ENCODE assay signal across 16 cellular contexts in the genomic region with DNA sequence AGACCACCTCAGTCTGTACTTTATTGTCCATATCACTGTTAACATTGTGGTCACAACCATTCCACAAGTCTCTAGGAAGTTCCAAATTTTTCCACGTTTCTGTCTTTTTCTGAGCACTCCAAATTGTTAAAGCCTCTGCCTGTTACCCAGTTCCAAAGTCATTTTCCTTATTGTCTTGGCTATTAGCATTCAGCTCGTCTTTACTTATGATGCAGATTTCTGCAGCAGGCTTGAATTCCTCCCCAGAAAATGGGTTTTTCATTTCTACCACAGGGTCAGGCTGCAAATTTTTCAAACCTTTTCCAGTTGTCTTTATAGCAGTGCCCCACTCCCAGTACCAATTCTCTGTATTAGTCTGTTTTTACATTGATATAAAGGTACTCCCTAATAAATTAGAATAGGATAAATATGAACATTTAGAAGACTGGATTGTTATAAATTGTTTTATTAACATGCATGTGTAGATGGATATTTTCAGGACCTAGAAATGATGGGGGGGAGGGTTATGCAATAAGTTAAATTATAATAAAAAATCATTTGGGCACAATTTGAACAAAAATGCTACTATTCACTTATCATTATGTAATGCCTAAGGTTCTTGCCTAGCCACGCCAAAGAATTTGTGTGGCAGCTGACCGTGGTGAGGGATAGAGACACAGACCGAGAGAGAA.
DNase-seq lines count a peak whose midpoint lies in the region; ATAC-seq, FAIRE-seq and TF ChIP-seq lines count a peak whose summit lies in the region.
"Had no signal": no experiment of that assay in that cellular context is flagged by ENCODE, and none has a peak within 500 bp of the region (broad histone marks: within the 10 kb centered on the region; RNA-seq: fewer than 3 reads in every experiment).

No MANE protein-coding gene starts in this region.

- intact Hi-C loops in dendritic cell treated with granulocyte-macrophage colony-stimulating factor and Interleukin-4, amounts not matched to agents 40 ng/mL and 50 ng/mL, for 4 days (cut with micrococcal nuclease): no loop called here

- H3K9me3 ChIP-seq in A549: no peaks in the 10 kb centered on the region
- H3K9me3 ChIP-seq in HUES6 (ENCODE audit: control insufficient read depth, insufficient read depth, low read depth, low read length): peaks cover 21% of the 10 kb centered on the region
- H3K9me3 ChIP-seq: gastrocnemius medialis had no signal

- no peak for TF ChIP-seq RAD21 in A549 (conservative IDR thresholded peaks at IDR 0.05 in 1 of 2, IDR thresholded peaks at IDR 0.05 in 1 of 2)

- H3K4me1 ChIP-seq in A549 (no peaks in the 10 kb centered on the region), HUES6 (ENCODE audit: control insufficient read depth, insufficient read depth, low read length) (peaks cover 49% of the 10 kb centered on the region), mesendoderm (ENCODE audit: control insufficient read depth, low read depth, low read length) (no peaks in the 10 kb centered on the region)
- H3K4me1 ChIP-seq: gastrocnemius medialis, stomach had no signal

- FAIRE-seq in A549 (lab: Jason Lieb, UNC): no peak
- FAIRE-seq: H54 had no signal

- in situ Hi-C loops in GM13977 (cut with MboI; ENCODE audit: low pct_unique_long_range_greater_than_20kb, low sequenced_read_pairs, unreplicated experiment): no loop called here

- H3K36me3 Mint-ChIP-seq in dendritic cell treated with granulocyte-macrophage colony-stimulating factor and Interleukin-4, amounts not matched to agents 40 ng/mL and 50 ng/mL, for 4 days (ENCODE audit: low read depth): no peaks in the 10 kb centered on the region
- no peaks in the 10 kb centered on the region for H3K36me3 Mint-ChIP-seq in stimulated activated naive B cell treated with anti-CD40 and anti-IgM and Interleukin-4, amounts not matched to agents 10 μg/mL and 1 μg/mL and 100 μg/mL, for 72 hours
- H3K36me3 Mint-ChIP-seq: brain had no signal

- H3K27me3 ChIP-seq in HUES6 (ENCODE audit: control insufficient read depth, insufficient read depth, low read length) (no peaks in the 10 kb centered on the region), mesendoderm (ENCODE audit: insufficient read depth, low read length, poor library complexity) (no peaks in the 10 kb centered on the region)
- H3K27me3 ChIP-seq: gastrocnemius medialis, stomach had no signal

- no peaks in the 10 kb centered on the region for H3K79me2 ChIP-seq in mesendoderm (ENCODE audit: control insufficient read depth, insufficient read depth, low read length)

- CTCF ChIA-PET in A549 (lab: Yijun Ruan, JAX): no interaction called here

- 4% methylated on average over 4 of the region's 5 CpGs for WGBS in A549 (ENCODE audit: missing lambda C conversion rate)
- WGBS in mesendoderm (ENCODE audit: extremely low coverage, insufficient coverage, low lambda C conversion rate): no CpG with 5 or more reads among the region's 5 CpGs

- no peaks in the 10 kb centered on the region for H3K4me1 Mint-ChIP-seq in dendritic cell treated with granulocyte-macrophage colony-stimulating factor and Interleukin-4, amounts not matched to agents 40 ng/mL and 50 ng/mL, for 4 days (ENCODE audit: low read depth)
- H3K4me1 Mint-ChIP-seq in stimulated activated naive B cell treated with anti-CD40 and anti-IgM and Interleukin-4, amounts not matched to agents 10 μg/mL and 1 μg/mL and 100 μg/mL, for 72 hours: no peaks in the 10 kb centered on the region

- H2BK15ac ChIP-seq in mesendoderm (replicated peaks; ENCODE audit: low read depth): no peak overlapping the region

- no peak overlapping the region for H2BK5ac ChIP-seq in mesendoderm (ENCODE audit: low read length)

- no peak for TF ChIP-seq CTCF in A549 (IDR thresholded peaks at IDR 0.05)
- TF ChIP-seq CTCF in GM13977 (IDR thresholded peaks at IDR 0.05; ENCODE audit: extremely low read depth, insufficient read depth, missing control alignments): no peak

- H3K4me3 Mint-ChIP-seq in dendritic cell treated with granulocyte-macrophage colony-stimulating factor and Interleukin-4, amounts not matched to agents 40 ng/mL and 50 ng/mL, for 4 days: peak overlapping the region; percentile 37
- peak overlapping the region in 1 of 2 donors; percentile 50 for H3K4me3 Mint-ChIP-seq in stimulated activated naive B cell treated with anti-CD40 and anti-IgM and Interleukin-4, amounts not matched to agents 10 μg/mL and 1 μg/mL and 100 μg/mL, for 72 hours
- H3K4me3 Mint-ChIP-seq: activated CD8-positive, alpha-beta T cell treated with anti-CD3 and anti-CD28 coated beads for 36 hours had no signal

- H3K4me2 ChIP-seq in A549: peak overlapping the region; percentile 46; the same call in 2 of the 3 replicates
- H3K4me2 ChIP-seq in mesendoderm (ENCODE audit: low read length): no peak overlapping the region

- no peak overlapping the region for H3K4ac ChIP-seq in mesendoderm (ENCODE audit: low read depth, low read length)

- peak overlapping the region; percentile 29 for H4K5ac ChIP-seq in mesendoderm (ENCODE audit: low read length)

- H2BK120ac ChIP-seq in mesendoderm (ENCODE audit: low read depth, low read length): no peak overlapping the region

- no peaks in the 10 kb centered on the region for H3K27me3 Mint-ChIP-seq in dendritic cell treated with granulocyte-macrophage colony-stimulating factor and Interleukin-4, amounts not matched to agents 40 ng/mL and 50 ng/mL, for 4 days
- no peaks in the 10 kb centered on the region for H3K27me3 Mint-ChIP-seq in stimulated activated naive B cell treated with anti-CD40 and anti-IgM and Interleukin-4, amounts not matched to agents 10 μg/mL and 1 μg/mL and 100 μg/mL, for 72 hours
- H3K27me3 Mint-ChIP-seq: activated CD8-positive, alpha-beta T cell treated with anti-CD3 and anti-CD28 coated beads for 36 hours; brain had no signal

- TF ChIP-seq POLR2A in A549 (IDR thresholded peaks at IDR 0.05; ENCODE audit: low read length): no peak

- TF ChIP-seq EP300 in A549 (IDR thresholded peaks at IDR 0.05): no peak

- no peak overlapping the region for H3K23ac ChIP-seq in mesendoderm (ENCODE audit: low read length)

- no peak overlapping the region for H3K27ac Mint-ChIP-seq in dendritic cell treated with granulocyte-macrophage colony-stimulating factor and Interleukin-4, amounts not matched to agents 40 ng/mL and 50 ng/mL, for 4 days
- no peak overlapping the region for H3K27ac Mint-ChIP-seq in stimulated activated naive B cell treated with anti-CD40 and anti-IgM and Interleukin-4, amounts not matched to agents 10 μg/mL and 1 μg/mL and 100 μg/mL, for 72 hours
- H3K27ac Mint-ChIP-seq: activated CD8-positive, alpha-beta T cell treated with anti-CD3 and anti-CD28 coated beads for 36 hours; activated T-helper 2 cell treated with anti-CD3 and anti-CD28 coated beads, Interferon-gamma antibody, Interleukin-2, Interleukin-4, amounts not matched to agents 10 μg/mL and 5 μg/mL and 100 μg/mL, durations not matched to agents 14 hours and 24 hours and 36 hours; brain had no signal

- H3K9me3 Mint-ChIP-seq in dendritic cell treated with granulocyte-macrophage colony-stimulating factor and Interleukin-4, amounts not matched to agents 40 ng/mL and 50 ng/mL, for 4 days: peaks cover 13% of the 10 kb centered on the region
- H3K9me3 Mint-ChIP-seq in stimulated activated naive B cell treated with anti-CD40 and anti-IgM and Interleukin-4, amounts not matched to agents 10 μg/mL and 1 μg/mL and 100 μg/mL, for 72 hours: peaks cover 0 to 3% of the 10 kb centered on the region in 2 donors

- no peak overlapping the region for H4K8ac ChIP-seq in mesendoderm (ENCODE audit: low read depth, low read length)

- no peak overlapping the region for H3K27ac ChIP-seq in A549
- peak overlapping the region; percentile 99 for H3K27ac ChIP-seq in HUES6 (ENCODE audit: low read depth, low read length)
- no peak overlapping the region for H3K27ac ChIP-seq in mesendoderm (ENCODE audit: low read depth, low read length)
- H3K27ac ChIP-seq: gastrocnemius medialis, stomach had no signal

- H3K36me3 ChIP-seq in HUES6 (ENCODE audit: control insufficient read depth, insufficient read depth, low read length) (peaks cover 4% of the 10 kb centered on the region; the same call in 1 of the 2 replicates), mesendoderm (ENCODE audit: control insufficient read depth, insufficient read depth, low read length) (no peaks in the 10 kb centered on the region)
- H3K36me3 ChIP-seq: gastrocnemius medialis, stomach had no signal

- H2AK5ac ChIP-seq in mesendoderm (ENCODE audit: low read length): no peak overlapping the region

- DNase-seq in A549 (ENCODE audit: low read depth in 1 of 2, low spot score in 1 of 2) (no peak), mesendoderm (no peak), NCI-H345 (lab: John Stamatoyannopoulos, UW) (no peak), GM13977 (ENCODE audit: low spot score) (no peak), HK-2 (ENCODE audit: unreplicated experiment) (no peak)
- no peak for DNase-seq in stimulated activated naive B cell treated with anti-CD40 and anti-IgM and Interleukin-4, amounts not matched to agents 10 μg/mL and 1 μg/mL and 100 μg/mL, for 72 hours
- DNase-seq: activated CD8-positive, alpha-beta T cell treated with anti-CD3 and anti-CD28 coated beads for 36 hours; gastrocnemius medialis; NCI-H1417; nucleus accumbens; stomach had no signal

- H3K4me3 ChIP-seq in A549: no peak overlapping the region
- H3K4me3 ChIP-seq in HUES6 (ENCODE audit: low read depth, low read length): peak overlapping the region; percentile 51
- no peak overlapping the region for H3K4me3 ChIP-seq in mesendoderm (ENCODE audit: low read length)
- H3K4me3 ChIP-seq: gastrocnemius medialis, stomach had no signal

- peak overlapping the region; percentile 45 for H3K56ac ChIP-seq in mesendoderm (ENCODE audit: low read length)

- H3K79me1 ChIP-seq in mesendoderm (ENCODE audit: low read length): no peaks in the 10 kb centered on the region

- POLR2A ChIA-PET in A549 (lab: Yijun Ruan, JAX): no interaction called here

- peak overlapping the region; percentile 41 for H3K18ac ChIP-seq in mesendoderm (ENCODE audit: low read length)

- H3K9ac ChIP-seq in HUES6 (ENCODE audit: low read length) (peak overlapping the region; percentile 89), mesendoderm (ENCODE audit: low read length) (no peak overlapping the region)

- ATAC-seq in A549: no peak
- no peak for ATAC-seq in stimulated activated naive B cell treated with anti-CD40 and anti-IgM and Interleukin-4, amounts not matched to agents 10 μg/mL and 1 μg/mL and 100 μg/mL, for 72 hours (replicated peaks)
- ATAC-seq: activated CD8-positive, alpha-beta T cell treated with anti-CD3 and anti-CD28 coated beads for 36 hours; gastrocnemius medialis had no signal

TF ChIP-seq in A549, 52 proteins besides CTCF, POLR2A, EP300 and RAD21 (continues in another document):
- TF ChIP-seq JUNB (IDR thresholded peaks at IDR 0.05) (no peak), CBX8 (IDR thresholded peaks at IDR 0.05) (no peak), KDM5A (IDR thresholded peaks at IDR 0.05) (no peak)
- TF ChIP-seq, protein P1, sequence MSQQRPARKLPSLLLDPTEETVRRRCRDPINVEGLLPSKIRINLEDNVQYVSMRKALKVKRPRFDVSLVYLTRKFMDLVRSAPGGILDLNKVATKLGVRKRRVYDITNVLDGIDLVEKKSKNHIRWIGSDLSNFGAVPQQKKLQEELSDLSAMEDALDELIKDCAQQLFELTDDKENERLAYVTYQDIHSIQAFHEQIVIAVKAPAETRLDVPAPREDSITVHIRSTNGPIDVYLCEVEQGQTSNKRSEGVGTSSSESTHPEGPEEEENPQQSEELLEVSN (IDR thresholded peaks at IDR 0.05; ENCODE audit: borderline replicate concordance, low read depth): no peak
